14 cellular contexts compared by ENCODE assay signal in genomic region chr10:119003572-119004289, GRCh38.
"Had no signal": no experiment of that assay in that cellular context is flagged by ENCODE, and none has a peak within 500 bp of the region (broad histone marks: within the 10 kb centered on the region; RNA-seq: fewer than 3 reads in every experiment).

No MANE protein-coding gene starts in this region.

- H3K4me1 Mint-ChIP-seq: activated CD4-positive, alpha-beta memory T cell treated with anti-CD3 and anti-CD28 coated beads, Interleukin-2, amount 10 ng/mL, durations not matched to agents 7 days and 5 days; activated CD4-positive, alpha-beta T cell treated with anti-CD3 and anti-CD28 coated beads for 36 hours; activated T-helper 17 cell treated with anti-CD3 and anti-CD28 coated beads, Interleukin-2, amount 50 U/mL, for 72 hours; endodermal cell had no signal

- H3K9me3 ChIP-seq: pancreas, thoracic aorta, uterus had no signal

- ATAC-seq: activated CD4-positive, alpha-beta T cell treated with anti-CD3 and anti-CD28 coated beads for 36 hours; activated naive CD4-positive, alpha-beta T cell treated with anti-CD3 and anti-CD28 coated beads, Interleukin-2, amount 50 U/mL, for 72 hours; activated T-helper 17 cell treated with anti-CD3 and anti-CD28 coated beads, Interleukin-2, amount 50 U/mL, for 72 hours; pancreas had no signal

- H3K27ac ChIP-seq: brain microvascular endothelial cell, pancreas, thoracic aorta, uterus had no signal

- H3K27ac Mint-ChIP-seq: activated CD4-positive, alpha-beta memory T cell treated with anti-CD3 and anti-CD28 coated beads, Interleukin-2, amount 10 ng/mL, durations not matched to agents 7 days and 5 days; activated CD4-positive, alpha-beta T cell treated with anti-CD3 and anti-CD28 coated beads for 36 hours; activated naive CD4-positive, alpha-beta T cell treated with anti-CD3 and anti-CD28 coated beads, Interleukin-2, amount 50 U/mL, for 72 hours; activated T-helper 17 cell treated with anti-CD3 and anti-CD28 coated beads, Interleukin-2, amount 50 U/mL, for 72 hours; endodermal cell; stimulated activated naive CD8-positive, alpha-beta T cell treated with anti-CD3 and anti-CD28 coated beads, Interleukin-15, Interleukin-2, amounts not matched to agents 100 ng/mL and 50 ng/mL, for 24 hours had no signal

- H3K36me3 Mint-ChIP-seq: activated naive CD4-positive, alpha-beta T cell treated with anti-CD3 and anti-CD28 coated beads, Interleukin-2, amount 50 U/mL, for 72 hours had no signal

- H3K9me3 Mint-ChIP-seq: activated CD4-positive, alpha-beta memory T cell treated with anti-CD3 and anti-CD28 coated beads, Interleukin-2, amount 10 ng/mL, durations not matched to agents 7 days and 5 days; activated naive CD4-positive, alpha-beta T cell treated with anti-CD3 and anti-CD28 coated beads, Interleukin-2, amount 50 U/mL, for 72 hours; activated T-helper 17 cell treated with anti-CD3 and anti-CD28 coated beads, Interleukin-2, amount 50 U/mL, for 72 hours; endodermal cell; nephron progenitor cell; stimulated activated naive CD8-positive, alpha-beta T cell treated with anti-CD3 and anti-CD28 coated beads, Interleukin-15, Interleukin-2, amounts not matched to agents 100 ng/mL and 50 ng/mL, for 24 hours had no signal

- DNase-seq: activated CD4-positive, alpha-beta memory T cell treated with anti-CD3 and anti-CD28 coated beads, Interleukin-2, amount 10 ng/mL, durations not matched to agents 7 days and 5 days; activated CD4-positive, alpha-beta T cell treated with anti-CD3 and anti-CD28 coated beads for 36 hours; brain microvascular endothelial cell; dermis blood vessel endothelial cell; endodermal cell; nephron progenitor cell; pancreas; stimulated activated CD4-positive, alpha-beta T cell treated with anti-CD3 and anti-CD28 coated beads, Interleukin-2, amount 100 ng/mL, for 48 hours; T1000; uterus had no signal

- H3K36me3 ChIP-seq: brain microvascular endothelial cell, pancreas, thoracic aorta, uterus had no signal

- H3K4me3 Mint-ChIP-seq: activated CD4-positive, alpha-beta memory T cell treated with anti-CD3 and anti-CD28 coated beads, Interleukin-2, amount 10 ng/mL, durations not matched to agents 7 days and 5 days; activated CD4-positive, alpha-beta T cell treated with anti-CD3 and anti-CD28 coated beads for 36 hours; activated T-helper 17 cell treated with anti-CD3 and anti-CD28 coated beads, Interleukin-2, amount 50 U/mL, for 72 hours; endodermal cell; nephron progenitor cell; stimulated activated naive CD8-positive, alpha-beta T cell treated with anti-CD3 and anti-CD28 coated beads, Interleukin-15, Interleukin-2, amounts not matched to agents 100 ng/mL and 50 ng/mL, for 24 hours had no signal

- H3K27me3 ChIP-seq: brain microvascular endothelial cell, pancreas, uterus had no signal

- H3K4me3 ChIP-seq: pancreas, thoracic aorta, uterus had no signal

- H3K4me1 ChIP-seq: pancreas, uterus had no signal
